Comparison of ENCODE assay signal across 3 cellular contexts in the genomic region with DNA sequence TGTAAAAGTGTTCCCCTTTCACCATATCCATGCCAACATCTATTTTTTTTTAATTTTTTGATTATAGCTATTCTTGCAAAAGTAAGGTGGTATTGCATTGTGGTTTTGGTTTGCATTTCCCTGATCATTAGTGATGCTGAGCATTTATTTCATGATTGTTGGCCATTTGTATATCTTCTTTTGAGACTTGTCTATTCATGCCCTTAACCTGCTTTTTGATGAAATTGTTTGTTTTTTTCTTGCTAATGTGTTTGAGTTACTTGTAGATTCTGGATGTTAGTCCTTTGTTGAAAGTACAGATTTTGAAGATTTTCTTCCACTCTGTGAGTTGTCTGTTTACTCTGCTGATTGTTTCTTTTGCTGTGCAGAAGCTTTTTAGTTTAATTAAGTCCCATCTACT.
DNase-seq lines count a peak whose midpoint lies in the region; ATAC-seq and TF ChIP-seq lines count a peak whose summit lies in the region.
"Not testable (repeated sequence)": the region's sequence is repeated elsewhere in the genome, so short reads cannot be mapped to it uniquely, and the experiment has no call there.

No MANE protein-coding gene starts in this region.

- H3K9me2 ChIP-seq in GM23338 (ENCODE audit: insufficient read depth) = not testable (repeated sequence)

- H3K4me3 Mint-ChIP-seq in GM23338 = not testable (repeated sequence)
- H3K4me3 Mint-ChIP-seq in neural progenitor cell = peak overlapping the region; percentile 28

- not testable (repeated sequence) for H3K4me1 Mint-ChIP-seq in GM23338
- H3K4me1 Mint-ChIP-seq in neural progenitor cell = peaks cover 16% of the 10 kb centered on the region

- H3K9ac ChIP-seq in neural progenitor cell = not testable (repeated sequence)

- not testable (repeated sequence) for H3K36me3 ChIP-seq in GM23338 (ENCODE audit: insufficient read depth); HEK293 (ENCODE audit: control insufficient read depth in 2 of 2, insufficient read depth in 1 of 2, low read length in 2 of 2); neural progenitor cell

- H3K27me3 ChIP-seq in GM23338 (ENCODE audit: insufficient read depth); neural progenitor cell: not testable (repeated sequence)

- H2AFZ ChIP-seq in GM23338; neural progenitor cell (replicated peaks): not testable (repeated sequence)

- H3K4me3 ChIP-seq in GM23338; HEK293 (ENCODE audit: low read depth, low read length); neural progenitor cell: not testable (repeated sequence)

- H3K9me3 Mint-ChIP-seq in GM23338 = not testable (repeated sequence)
- H3K9me3 Mint-ChIP-seq in neural progenitor cell = peaks cover 52% of the 10 kb centered on the region

- POLR2A ChIA-PET in HEK293 (lab: Yijun Ruan, JAX) = not testable (repeated sequence)

- DNase-seq in GM23338 (ENCODE audit: low spot score); neural progenitor cell (ENCODE audit: low spot score): not testable (repeated sequence)

- H3K27ac ChIP-seq in GM23338 (ENCODE audit: low read depth); HEK293 (ENCODE audit: extremely low read depth, low read depth, low read length); neural progenitor cell: not testable (repeated sequence)

- H3K4me1 ChIP-seq in GM23338 (ENCODE audit: insufficient read depth); HEK293 (ENCODE audit: control insufficient read depth, insufficient read depth, low read length): not testable (repeated sequence)
- peaks cover 12% of the 10 kb centered on the region for H3K4me1 ChIP-seq in neural progenitor cell

- not testable (repeated sequence) for ATAC-seq in GM23338

- TF ChIP-seq CTCF in GM23338 (conservative IDR thresholded peaks at IDR 0.05; ENCODE audit: low read depth in 2 of 2); HEK293 (tag by site-specific recombination; IDR thresholded peaks at IDR 0.05); neural progenitor cell (IDR thresholded peaks at IDR 0.05): not testable (repeated sequence)

- not testable (repeated sequence) for H3K36me3 Mint-ChIP-seq in GM23338 (ENCODE audit: low read depth); neural progenitor cell

- H3K4me2 ChIP-seq in GM23338, neural progenitor cell: not testable (repeated sequence)

- H4K20me1 ChIP-seq in GM23338 (replicated peaks; ENCODE audit: insufficient read depth); neural progenitor cell (ENCODE audit: low read depth): not testable (repeated sequence)

- H3K79me2 ChIP-seq in GM23338 (replicated peaks; ENCODE audit: insufficient read depth); neural progenitor cell (ENCODE audit: low read depth): not testable (repeated sequence)

- not testable (repeated sequence) for H3K27me3 Mint-ChIP-seq in GM23338 (ENCODE audit: insufficient read depth, low read depth, poor library complexity)
- peaks cover 36% of the 10 kb centered on the region for H3K27me3 Mint-ChIP-seq in neural progenitor cell (ENCODE audit: insufficient read depth, low read depth)

- H3F3A ChIP-seq in GM23338 (replicated peaks; ENCODE audit: low read depth) = not testable (repeated sequence)
- H3F3A ChIP-seq in neural progenitor cell (ENCODE audit: low read depth) = peaks cover 18% of the 10 kb centered on the region

- 0 out of 2 replicates have a peak overlapping the region, but pooled peaks have one; percentile 19 for H3K27ac Mint-ChIP-seq in GM23338
- H3K27ac Mint-ChIP-seq in neural progenitor cell = not testable (repeated sequence)

- CTCF ChIA-PET in HEK293 (lab: Yijun Ruan, JAX) = not testable (repeated sequence)

- H3K9me3 ChIP-seq in HEK293 (ENCODE audit: control insufficient read depth, insufficient read depth, low read depth, low read length); neural progenitor cell (ENCODE audit: low read depth): not testable (repeated sequence)

TF ChIP-seq in HEK293, 187 proteins besides CTCF, POLR2A, EP300 and RAD21:
- TF ChIP-seq ZNF558 (tag by site-specific recombination; IDR thresholded peaks at IDR 0.05) = peak; percentile 91
TF ChIP-seq in HEK293: peak in this region for 1; not testable (repeated sequence) for 186.
